ENCODE assay signal across 21 cellular contexts in genomic region chr3:109899930-109900329, GRCh38.
"Had no signal": no experiment of that assay in that cellular context is flagged by ENCODE, and none has a peak within 500 bp of the region (broad histone marks: within the 10 kb centered on the region; RNA-seq: fewer than 3 reads in every experiment).

No MANE protein-coding gene starts in this region.

- H3K4me1 ChIP-seq: left lung, spleen, upper lobe of left lung had no signal

- H3K27me3 Mint-ChIP-seq: activated CD4-positive, alpha-beta memory T cell treated with anti-CD3 and anti-CD28 coated beads for 36 hours; central memory CD8-positive, alpha-beta T cell; naive thymus-derived CD4-positive, alpha-beta T cell; progenitor cell of endocrine pancreas had no signal

- H3K4me3 ChIP-seq: left lung, spleen, upper lobe of left lung had no signal

- DNase-seq: activated CD4-positive, alpha-beta memory T cell treated with anti-CD3 and anti-CD28 coated beads for 36 hours; activated CD4-positive, alpha-beta T cell treated with anti-CD3 and anti-CD28 coated beads for 48 hours; activated CD4-positive, CD25-positive, alpha-beta regulatory T cell; effector memory CD4-positive, alpha-beta T cell; foreskin melanocyte; glutamatergic neuron; hippocampal formation; kidney glomerular epithelial cell; left lung; spleen; stimulated activated CD4-positive, alpha-beta T cell treated with anti-CD3 and anti-CD28 coated beads, Interleukin-4, amount 100 ng/mL, for 24 hours; stimulated activated naive CD4-positive, alpha-beta T cell treated with Interleukin-2 at 50 U/mL for 16 hours; T-helper 9 cell; upper lobe of left lung had no signal

- H3K36me3 ChIP-seq: left lung, spleen, upper lobe of left lung had no signal

- H3K27me3 ChIP-seq: left lung, spleen, upper lobe of left lung had no signal

- H3K9me3 ChIP-seq: left lung, upper lobe of left lung had no signal

- H3K27ac Mint-ChIP-seq: activated CD4-positive, alpha-beta memory T cell treated with anti-CD3 and anti-CD28 coated beads for 36 hours; activated naive CD4-positive, alpha-beta T cell treated with anti-CD3 and anti-CD28 coated beads, Interleukin-2, amount 50 U/mL, for 72 hours; activated T-helper 1 cell treated with anti-CD3 and anti-CD28 coated beads, Interleukin-12 subunit alpha, Interleukin-12 subunit beta, Interleukin-2, Interleukin-4 antibody, amounts not matched to agents 30 ng/mL and 10 ng/mL and 1 ng/mL, durations not matched to agents 14 hours and 24 hours and 36 hours; progenitor cell of endocrine pancreas had no signal

- H3K4me3 Mint-ChIP-seq: activated CD4-positive, alpha-beta memory T cell treated with anti-CD3 and anti-CD28 coated beads for 36 hours; activated T-helper 1 cell treated with anti-CD3 and anti-CD28 coated beads, Interleukin-12 subunit alpha, Interleukin-12 subunit beta, Interleukin-2, Interleukin-4 antibody, amounts not matched to agents 30 ng/mL and 10 ng/mL and 1 ng/mL, durations not matched to agents 14 hours and 24 hours and 36 hours; central memory CD8-positive, alpha-beta T cell; neural crest cell had no signal

- ATAC-seq: activated naive CD4-positive, alpha-beta T cell treated with anti-CD3 and anti-CD28 coated beads, Interleukin-2, amount 50 U/mL, for 72 hours; esophagus mucosa; left lung; naive thymus-derived CD4-positive, alpha-beta T cell had no signal

- H3K36me3 Mint-ChIP-seq: activated CD4-positive, alpha-beta memory T cell treated with anti-CD3 and anti-CD28 coated beads for 36 hours; activated naive CD4-positive, alpha-beta T cell treated with anti-CD3 and anti-CD28 coated beads, Interleukin-2, amount 50 U/mL, for 72 hours; naive thymus-derived CD4-positive, alpha-beta T cell had no signal

- H3K9me3 Mint-ChIP-seq: central memory CD8-positive, alpha-beta T cell had no signal

- H3K27ac ChIP-seq: left lung, spleen, upper lobe of left lung had no signal
